In genomic region chr1:9201421-9202239, GRCh38 we compare ENCODE assay signal across 9 cellular contexts. TPM values are rescaled to one million over a fixed set of nuclear protein-coding genes. Genes with fewer than 3 reads are reported as not detected.
A peak's percentile ranks its signal among the peaks of the same experiment; 100 is the strongest.
DNase-seq lines count a peak whose midpoint lies in the region; ATAC-seq and TF ChIP-seq lines count a peak whose summit lies in the region.
"Had no signal": no experiment of that assay in that cellular context is flagged by ENCODE, and none has a peak within 500 bp of the region (broad histone marks: within the 10 kb centered on the region; RNA-seq: fewer than 3 reads in every experiment).

No MANE protein-coding gene starts in this region.

- H3K4me1 ChIP-seq in heart right ventricle, result peaks cover 5 to 42% (median 32%) of the 10 kb centered on the region in 9 donors

- H3K9me3 ChIP-seq in WERI-Rb-1 (ENCODE audit: severe bottlenecking) (no peaks in the 10 kb centered on the region), heart right ventricle (no peaks in the 10 kb centered on the region)

- H3K27ac Mint-ChIP-seq in activated T-cell treated with anti-CD3 and anti-CD28 coated beads, Interleukin-2, amount 50 U/mL, for 24 hours, result no peak overlapping the region
- H3K27ac Mint-ChIP-seq: dendritic cell treated with granulocyte-macrophage colony-stimulating factor and Interleukin-4, amounts not matched to agents 40 ng/mL and 50 ng/mL, for 4 days had no signal

- no peaks in the 10 kb centered on the region for H3K27me3 ChIP-seq in WERI-Rb-1 (ENCODE audit: insufficient read depth, low read depth, severe bottlenecking)
- peaks cover 0 to 80% (median 61%) of the 10 kb centered on the region in 7 donors for H3K27me3 ChIP-seq in heart right ventricle

- peak overlapping the region; percentile 16 for H3K4me3 Mint-ChIP-seq in activated T-cell treated with anti-CD3 and anti-CD28 coated beads, Interleukin-2, amount 50 U/mL, for 24 hours
- H3K4me3 Mint-ChIP-seq: dendritic cell treated with granulocyte-macrophage colony-stimulating factor and Interleukin-4, amounts not matched to agents 40 ng/mL and 50 ng/mL, for 4 days had no signal

- H3K27ac ChIP-seq in WERI-Rb-1 (no peak overlapping the region), heart right ventricle (peak overlapping the region in 1 of 10 donors; percentile 57)

- TF ChIP-seq CTCF in WERI-Rb-1 (IDR thresholded peaks at IDR 0.05; ENCODE audit: low read depth, low read length) (no peak), heart right ventricle (IDR thresholded peaks at IDR 0.05) (no peak)

- H3K4me3 ChIP-seq in WERI-Rb-1 (ENCODE audit: low read depth, low read length), result peak overlapping the region; percentile 32
- peak overlapping the region in 9 of 10 donors; percentile 12 to 42 (median 36) for H3K4me3 ChIP-seq in heart right ventricle
- H3K4me3 ChIP-seq in skeletal muscle cell (ENCODE audit: low read depth, low read length), result peak overlapping the region; percentile 66

- no peaks in the 10 kb centered on the region for H3K36me3 ChIP-seq in WERI-Rb-1
- no peaks in the 10 kb centered on the region for H3K36me3 ChIP-seq in heart right ventricle

- peaks cover 54% of the 10 kb centered on the region for H3K4me1 Mint-ChIP-seq in activated T-cell treated with anti-CD3 and anti-CD28 coated beads, Interleukin-2, amount 50 U/mL, for 24 hours (ENCODE audit: low read depth)

- no peak for DNase-seq in activated T-cell treated with anti-CD3 and anti-CD28 coated beads, Interleukin-2, amount 50 U/mL, for 24 hours
- DNase-seq in activated T-cell treated with anti-CD3 and anti-CD28 coated beads, Interleukin-2, amount 50 U/mL, for 1 hour, result no peak
- DNase-seq in WERI-Rb-1, result peak; percentile 42
- peak in 1 of 2 donors; percentile 12 for DNase-seq in heart right ventricle
- DNase-seq in skeletal muscle cell (ENCODE audit: low read depth), result peak; percentile 67
- no peak for DNase-seq in NK-92 treated with Interleukin-12 subunit alpha and Interleukin-12 subunit beta, amount 100 ng/mL, for 24 hours (lab: John Stamatoyannopoulos, UW)
- no peak for DNase-seq in activated CD4-positive, CD25-positive, alpha-beta regulatory T cell treated with anti-CD3 and anti-CD28 coated beads, Interleukin-2, amount 50 U/mL, for 72 hours

- intact Hi-C loops in heart right ventricle (cut with DNase I), result no loop called here

- ATAC-seq in heart right ventricle, result peak in 6 of 8 donors; percentile 14 to 39 (median 26)
- no peak for ATAC-seq in GM19455 (IDR thresholded peaks at IDR 0.05; ENCODE audit: unreplicated experiment)

- peaks cover 92% of the 10 kb centered on the region for H3K27me3 Mint-ChIP-seq in activated T-cell treated with anti-CD3 and anti-CD28 coated beads, Interleukin-2, amount 50 U/mL, for 24 hours

- no peaks in the 10 kb centered on the region for H3K36me3 Mint-ChIP-seq in activated T-cell treated with anti-CD3 and anti-CD28 coated beads, Interleukin-2, amount 50 U/mL, for 24 hours (ENCODE audit: low read depth)

- 2 to 5% methylated on average over 24 of the region's 24 CpGs for WGBS in heart right ventricle, 2 donors

- no peaks in the 10 kb centered on the region for H3K9me3 Mint-ChIP-seq in activated T-cell treated with anti-CD3 and anti-CD28 coated beads, Interleukin-2, amount 50 U/mL, for 24 hours
- H3K9me3 Mint-ChIP-seq: dendritic cell treated with granulocyte-macrophage colony-stimulating factor and Interleukin-4, amounts not matched to agents 40 ng/mL and 50 ng/mL, for 4 days had no signal

RNA-seq across cellular contexts. Expression of gene H6PD, which starts 32.9 kb away (rescaled TPM):
- 10 to 100 TPM; 22.3 to 45.0 (median 29.3) TPM for total RNA-seq in heart right ventricle
- polyA plus RNA-seq in heart right ventricle, result 10 to 100 TPM in 1 of 2 donors, 1 to 10 TPM in 1; 5.7 to 17.1 TPM

Comparison
In these comparisons a context has a peak if more than half of its experiments do, and no peak if none do; other contexts are left out.
1. DNase-seq: peak in WERI-Rb-1 (single experiment) and skeletal muscle cell (single experiment); none in activated T-cell treated with anti-CD3 and anti-CD28 coated beads, Interleukin-2, amount 50 U/mL, for 24 hours (single experiment), activated T-cell treated with anti-CD3 and anti-CD28 coated beads, Interleukin-2, amount 50 U/mL, for 1 hour (single experiment), NK-92 treated with Interleukin-12 subunit alpha and Interleukin-12 subunit beta, amount 100 ng/mL, for 24 hours (single experiment) and activated CD4-positive, CD25-positive, alpha-beta regulatory T cell treated with anti-CD3 and anti-CD28 coated beads, Interleukin-2, amount 50 U/mL, for 72 hours (single experiment).
2. Peak in every context shown above with its lines, with median percentiles within 50 percentile points of each other: H3K4me3 ChIP-seq.